1 cellular context compared by ENCODE assay signal in the genomic region with DNA sequence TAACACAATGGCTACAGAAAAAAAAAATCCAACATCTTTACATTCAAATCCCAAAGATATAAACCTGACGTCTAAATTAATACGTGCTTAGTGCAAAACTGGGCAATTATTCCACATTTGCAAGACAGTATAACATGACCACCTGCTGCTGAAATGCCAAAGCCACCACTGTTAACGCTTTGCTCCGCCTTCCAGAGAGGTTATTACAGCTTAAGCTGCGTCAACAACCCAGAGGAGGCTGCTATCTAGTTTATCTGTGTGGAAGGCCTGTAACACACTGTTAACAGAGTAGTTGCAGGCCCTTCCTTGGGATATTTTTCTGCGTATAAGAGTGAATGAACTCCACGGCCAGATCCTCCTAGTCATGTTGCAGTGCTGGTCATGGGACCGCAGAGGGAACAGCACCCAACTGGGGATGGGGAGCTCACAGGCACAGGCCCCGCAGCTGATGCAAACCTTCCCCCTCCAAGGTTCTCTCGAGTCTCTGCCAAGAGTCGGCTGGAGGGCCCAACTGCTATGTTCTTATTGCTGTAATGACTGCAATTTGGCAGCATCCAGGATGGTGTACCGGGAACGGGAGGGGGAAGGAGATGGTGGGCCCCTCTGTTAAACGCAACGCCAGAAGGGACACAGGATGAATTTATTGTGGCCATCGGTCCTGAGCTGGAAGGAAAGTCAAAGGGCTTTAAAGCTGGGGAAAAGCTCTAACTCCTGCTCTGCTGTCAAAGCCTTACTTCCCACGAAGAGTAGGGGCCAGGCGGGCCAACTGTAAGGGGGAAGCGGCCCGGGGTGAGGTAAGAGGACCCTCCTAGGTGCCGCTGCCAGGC.
TF ChIP-seq lines count a peak whose summit lies in the region.

No MANE protein-coding gene starts in this region.

TF ChIP-seq in K562, 482 proteins besides CTCF, POLR2A, EP300 and RAD21 (continued from another document and continues in another):
- TF ChIP-seq E2F1 (CRISPR knock-in tag; IDR thresholded peaks at IDR 0.05) (no peak), THAP7 (CRISPR knock-in tag; IDR thresholded peaks at IDR 0.05) (no peak), ETS1 (conservative IDR thresholded peaks at IDR 0.05; ENCODE audit: control insufficient read depth, low read depth, low read length) (no peak), ZNF133 (CRISPR knock-in tag; IDR thresholded peaks at IDR 0.05) (no peak), RBBP5 (IDR thresholded peaks at IDR 0.05; ENCODE audit: borderline replicate concordance, insufficient read depth, low read length, poor library complexity, severe bottlenecking) (no peak), ZNF57 (CRISPR knock-in tag; IDR thresholded peaks at IDR 0.05) (no peak), CCAR2 (IDR thresholded peaks at IDR 0.05; ENCODE audit: low read depth, low read length) (no peak), EZH2 (IDR thresholded peaks at IDR 0.05; ENCODE audit: borderline replicate concordance, low read depth, low read length) (no peak), BCOR (IDR thresholded peaks at IDR 0.05) (no peak), ZNF592 (IDR thresholded peaks at IDR 0.05) (peak; percentile 63), SMAD3 (CRISPR knock-in tag; conservative IDR thresholded peaks at IDR 0.05) (no peak), GTF2A2 (tag; IDR thresholded peaks at IDR 0.05) (no peak), ZNF174 (CRISPR knock-in tag; IDR thresholded peaks at IDR 0.05) (no peak), E2F8 (IDR thresholded peaks at IDR 0.05; ENCODE audit: low read depth, partially characterized antibody) (no peak), PRMT5 (CRISPR knock-in tag; IDR thresholded peaks at IDR 0.05) (no peak), ZNF512 (tag; IDR thresholded peaks at IDR 0.05) (no peak), NUFIP1 (IDR thresholded peaks at IDR 0.05; ENCODE audit: partially characterized antibody) (no peak), ADNP (tag; IDR thresholded peaks at IDR 0.05) (no peak), CREB3 (tag; conservative IDR thresholded peaks at IDR 0.05; ENCODE audit: low read depth) (no peak), PTBP1 (IDR thresholded peaks at IDR 0.05; ENCODE audit: low read depth, low read length) (no peak), CC2D1A (IDR thresholded peaks at IDR 0.05) (peak; percentile 98), ZNF668 (CRISPR knock-in tag; IDR thresholded peaks at IDR 0.05) (0 out of 2 replicates have a peak, but pooled peaks have one; percentile 58), NFATC3 (IDR thresholded peaks at IDR 0.05) (no peak), LCOR (CRISPR knock-in tag; IDR thresholded peaks at IDR 0.05) (peak; percentile 50; the same call in 1 of the 2 replicates), RBM22 (IDR thresholded peaks at IDR 0.05; ENCODE audit: low read depth, low read length, poor library complexity, severe bottlenecking) (no peak), ZNF77 (CRISPR knock-in tag; IDR thresholded peaks at IDR 0.05) (no peak), ZNF12 (CRISPR knock-in tag; IDR thresholded peaks at IDR 0.05) (peak; percentile 99), MYBL2 (IDR thresholded peaks at IDR 0.05; ENCODE audit: low read depth) (no peak), MYBL2 (CRISPR knock-in tag; IDR thresholded peaks at IDR 0.05; ENCODE audit: borderline replicate concordance) (no peak), GTF2F1 (IDR thresholded peaks at IDR 0.05; ENCODE audit: low read depth, low read length) (peak; percentile 68; the same call in 1 of the 2 replicates), NCOA2 (IDR thresholded peaks at IDR 0.05; ENCODE audit: partially characterized antibody in 2 of 2) (no peak), GABPB1 (CRISPR knock-in tag; IDR thresholded peaks at IDR 0.05) (peak; percentile 41; the same call in 1 of the 2 replicates), ETV1 (tag; conservative IDR thresholded peaks at IDR 0.05; ENCODE audit: low read depth) (0 out of 2 replicates have a peak, but pooled peaks have one; percentile 17), TEAD2 (tag; IDR thresholded peaks at IDR 0.05) (no peak), ELF2 (CRISPR knock-in tag; IDR thresholded peaks at IDR 0.05) (no peak), POLR2AphosphoS5 (IDR thresholded peaks at IDR 0.05; ENCODE audit: control insufficient read depth, insufficient read depth, low read depth, low read length) (peak; percentile 87), KHSRP (IDR thresholded peaks at IDR 0.05) (no peak), ILK (tag; IDR thresholded peaks at IDR 0.05; ENCODE audit: borderline replicate concordance, low read depth) (no peak), DNMT1 (IDR thresholded peaks at IDR 0.05) (no peak), HMG20B (CRISPR knock-in tag; IDR thresholded peaks at IDR 0.05) (no peak), CHD1 (IDR thresholded peaks at IDR 0.05; ENCODE audit: low read length) (no peak), ARNT (IDR thresholded peaks at IDR 0.05) (peak; percentile 39 to 49; a peak in 2 of 4 replicates)
- TF ChIP-seq, protein P1, sequence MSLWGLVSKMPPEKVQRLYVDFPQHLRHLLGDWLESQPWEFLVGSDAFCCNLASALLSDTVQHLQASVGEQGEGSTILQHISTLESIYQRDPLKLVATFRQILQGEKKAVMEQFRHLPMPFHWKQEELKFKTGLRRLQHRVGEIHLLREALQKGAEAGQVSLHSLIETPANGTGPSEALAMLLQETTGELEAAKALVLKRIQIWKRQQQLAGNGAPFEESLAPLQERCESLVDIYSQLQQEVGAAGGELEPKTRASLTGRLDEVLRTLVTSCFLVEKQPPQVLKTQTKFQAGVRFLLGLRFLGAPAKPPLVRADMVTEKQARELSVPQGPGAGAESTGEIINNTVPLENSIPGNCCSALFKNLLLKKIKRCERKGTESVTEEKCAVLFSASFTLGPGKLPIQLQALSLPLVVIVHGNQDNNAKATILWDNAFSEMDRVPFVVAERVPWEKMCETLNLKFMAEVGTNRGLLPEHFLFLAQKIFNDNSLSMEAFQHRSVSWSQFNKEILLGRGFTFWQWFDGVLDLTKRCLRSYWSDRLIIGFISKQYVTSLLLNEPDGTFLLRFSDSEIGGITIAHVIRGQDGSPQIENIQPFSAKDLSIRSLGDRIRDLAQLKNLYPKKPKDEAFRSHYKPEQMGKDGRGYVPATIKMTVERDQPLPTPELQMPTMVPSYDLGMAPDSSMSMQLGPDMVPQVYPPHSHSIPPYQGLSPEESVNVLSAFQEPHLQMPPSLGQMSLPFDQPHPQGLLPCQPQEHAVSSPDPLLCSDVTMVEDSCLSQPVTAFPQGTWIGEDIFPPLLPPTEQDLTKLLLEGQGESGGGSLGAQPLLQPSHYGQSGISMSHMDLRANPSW (CRISPR knock-in tag; IDR thresholded peaks at IDR 0.05), result no peak
- TF ChIP-seq, protein P2, sequence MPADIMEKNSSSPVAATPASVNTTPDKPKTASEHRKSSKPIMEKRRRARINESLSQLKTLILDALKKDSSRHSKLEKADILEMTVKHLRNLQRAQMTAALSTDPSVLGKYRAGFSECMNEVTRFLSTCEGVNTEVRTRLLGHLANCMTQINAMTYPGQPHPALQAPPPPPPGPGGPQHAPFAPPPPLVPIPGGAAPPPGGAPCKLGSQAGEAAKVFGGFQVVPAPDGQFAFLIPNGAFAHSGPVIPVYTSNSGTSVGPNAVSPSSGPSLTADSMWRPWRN (IDR thresholded peaks at IDR 0.05; ENCODE audit: low read depth), result no peak
- TF ChIP-seq, protein P3, sequence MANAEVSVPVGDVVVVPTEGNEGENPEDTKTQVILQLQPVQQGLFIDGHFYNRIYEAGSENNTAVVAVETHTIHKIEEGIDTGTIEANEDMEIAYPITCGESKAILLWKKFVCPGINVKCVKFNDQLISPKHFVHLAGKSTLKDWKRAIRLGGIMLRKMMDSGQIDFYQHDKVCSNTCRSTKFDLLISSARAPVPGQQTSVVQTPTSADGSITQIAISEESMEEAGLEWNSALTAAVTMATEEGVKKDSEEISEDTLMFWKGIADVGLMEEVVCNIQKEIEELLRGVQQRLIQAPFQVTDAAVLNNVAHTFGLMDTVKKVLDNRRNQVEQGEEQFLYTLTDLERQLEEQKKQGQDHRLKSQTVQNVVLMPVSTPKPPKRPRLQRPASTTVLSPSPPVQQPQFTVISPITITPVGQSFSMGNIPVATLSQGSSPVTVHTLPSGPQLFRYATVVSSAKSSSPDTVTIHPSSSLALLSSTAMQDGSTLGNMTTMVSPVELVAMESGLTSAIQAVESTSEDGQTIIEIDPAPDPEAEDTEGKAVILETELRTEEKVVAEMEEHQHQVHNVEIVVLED (CRISPR knock-in tag; IDR thresholded peaks at IDR 0.05), result no peak
